In the genomic region with DNA sequence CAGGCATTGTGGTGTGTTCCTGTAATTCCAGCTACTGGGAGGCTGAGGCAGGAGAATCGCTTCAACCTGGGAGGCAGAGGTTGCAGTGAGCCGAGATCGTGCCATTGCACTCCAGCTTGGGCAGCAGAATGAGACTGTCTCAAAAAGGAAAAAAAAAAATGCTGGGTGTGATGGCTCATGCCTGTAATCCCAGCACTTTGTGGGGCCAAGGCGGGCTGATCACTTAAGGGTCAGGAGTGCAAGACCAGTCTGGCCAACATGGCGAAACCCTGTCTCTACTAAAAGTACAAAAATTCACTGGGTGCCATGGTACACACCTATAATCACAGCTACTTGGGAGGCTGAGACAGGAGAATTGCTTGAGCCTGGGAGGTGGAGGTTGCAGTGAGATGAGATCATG, we compare ENCODE assay signal across 8 cellular contexts. TPM values are rescaled to one million over a fixed set of nuclear protein-coding genes. Genes with fewer than 3 reads are reported as not detected.
"Had no signal": no experiment of that assay in that cellular context is flagged by ENCODE, and none has a peak within 500 bp of the region (broad histone marks: within the 10 kb centered on the region; RNA-seq: fewer than 3 reads in every experiment).

No MANE protein-coding gene starts in this region.

RNA-seq across cellular contexts. Expression of gene GJD3, which starts 59.7 kb away (rescaled TPM):
- total RNA-seq: activated CD4-positive, alpha-beta T cell treated with anti-CD3 and anti-CD28 coated beads for 36 hours; epithelial cell of proximal tubule; frontal cortex; SK-MEL-5; temporal lobe; urinary bladder had no signal
- polyA plus RNA-seq: mammary epithelial cell; naive thymus-derived CD4-positive, alpha-beta T cell had no signal
